Comparison of ENCODE assay signal across 1 cellular context in the genomic region with DNA sequence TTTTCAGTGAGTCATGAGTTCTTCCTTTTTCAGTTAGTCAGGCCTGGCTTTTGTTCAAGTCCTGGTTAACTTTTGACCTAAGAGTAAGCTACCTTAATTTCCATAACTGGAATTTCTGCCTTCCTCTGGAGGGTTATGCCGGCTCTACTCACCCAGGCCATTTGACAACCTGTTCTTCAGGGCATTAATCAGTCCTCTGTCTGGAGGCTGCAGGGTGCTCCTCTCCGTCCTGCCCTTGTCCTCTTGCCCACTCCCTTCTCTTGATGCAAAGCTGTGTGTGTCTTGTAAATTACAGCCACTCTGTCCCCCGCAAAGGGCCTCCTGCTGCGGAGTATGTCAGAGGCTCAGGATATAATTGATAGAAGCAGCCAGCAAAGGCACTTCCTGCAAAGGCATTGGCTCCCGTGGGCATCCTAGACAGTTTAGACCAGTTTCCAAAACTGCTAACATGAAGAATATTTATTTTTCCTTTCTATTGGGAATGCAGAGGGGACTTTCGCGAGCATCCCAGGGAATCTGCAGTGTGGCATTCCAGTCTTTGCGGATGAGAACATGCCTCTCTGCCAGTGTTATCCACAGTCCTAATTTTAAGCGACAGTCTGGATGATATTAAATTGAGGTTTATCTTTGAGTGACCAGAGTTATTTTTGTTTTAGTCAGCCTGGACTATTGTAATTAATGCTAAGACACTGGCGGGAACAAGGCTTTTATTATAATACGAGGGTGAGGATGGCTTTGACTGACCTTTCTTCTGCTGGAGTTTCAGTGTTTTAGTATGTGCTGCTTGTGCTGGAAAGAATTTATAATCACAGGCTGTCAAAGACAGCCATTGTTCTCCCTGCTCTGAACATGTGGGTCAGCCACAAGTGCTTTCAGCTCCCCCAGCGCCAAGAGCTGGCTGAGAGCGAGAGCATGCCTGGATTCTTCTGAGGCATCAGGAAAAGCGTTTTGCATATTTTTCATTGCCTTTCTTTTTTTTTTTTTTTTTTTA.
TF ChIP-seq lines count a peak whose summit lies in the region.

No MANE protein-coding gene starts in this region.

TF ChIP-seq in H1, 55 proteins besides CTCF, POLR2A, EP300 and RAD21:
- TF ChIP-seq CHD2 (IDR thresholded peaks at IDR 0.05; ENCODE audit: low read length) (no peak), E2F6 (IDR thresholded peaks at IDR 0.05) (no peak), CBX5 (IDR thresholded peaks at IDR 0.05; ENCODE audit: low read depth, low read length) (no peak), SP1 (IDR thresholded peaks at IDR 0.05; ENCODE audit: low read depth, low read length) (no peak), MAX (IDR thresholded peaks at IDR 0.05) (0 out of 2 replicates have a peak, but pooled peaks have one; percentile 14), ASH2L (IDR thresholded peaks at IDR 0.05; ENCODE audit: low read length) (no peak), SP4 (IDR thresholded peaks at IDR 0.05; ENCODE audit: low read length) (no peak), RNF2 (IDR thresholded peaks at IDR 0.05; ENCODE audit: borderline replicate concordance, low read depth, low read length, missing control alignments, poor library complexity, severe bottlenecking) (no peak), YY1 (IDR thresholded peaks at IDR 0.05; ENCODE audit: low read depth, low read length) (0 out of 2 replicates have a peak, but pooled peaks have one; percentile 42), MAFK (IDR thresholded peaks at IDR 0.05; ENCODE audit: low read depth, low read length) (no peak), POU5F1 (IDR thresholded peaks at IDR 0.05; ENCODE audit: low read depth, low read length) (no peak), CHD7 (IDR thresholded peaks at IDR 0.05; ENCODE audit: insufficient replicate concordance, low read length) (peak; percentile 29), TAF1 (IDR thresholded peaks at IDR 0.05; ENCODE audit: low read depth, low read length) (no peak), JUN (IDR thresholded peaks at IDR 0.05; ENCODE audit: low read depth, low read length) (no peak), JUND (IDR thresholded peaks at IDR 0.05; ENCODE audit: low read length) (0 out of 2 replicates have a peak, but pooled peaks have one; percentile 6), TAF7 (optimal IDR thresholded peaks at IDR 0.05; ENCODE audit: borderline replicate concordance, low read depth, low read length) (no peak), SIRT6 (IDR thresholded peaks at IDR 0.05; ENCODE audit: low read length) (no peak)
